In the genomic region with DNA sequence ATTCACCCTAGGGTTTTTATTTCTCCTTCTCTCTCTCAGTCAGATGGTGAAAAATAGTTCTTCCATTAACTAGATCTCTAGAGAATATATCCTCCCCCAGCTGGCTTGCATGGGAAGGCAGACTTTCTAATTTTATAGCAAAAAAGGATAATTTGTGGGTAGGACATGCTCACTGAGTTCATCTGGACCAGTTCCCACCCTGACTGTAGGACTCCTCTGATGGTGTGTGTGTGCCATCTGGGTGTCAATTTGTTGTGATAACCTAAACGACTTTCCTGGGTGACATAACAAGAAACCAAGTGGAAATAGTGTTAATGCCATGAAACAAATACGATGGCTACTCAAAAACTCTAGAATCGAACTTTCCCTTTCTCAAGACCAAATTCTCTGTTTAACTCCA, we compare ENCODE assay signal across 15 cellular contexts. TPM values are rescaled to one million over a fixed set of nuclear protein-coding genes. Genes with fewer than 3 reads are reported as not detected.
A peak's percentile ranks its signal among the peaks of the same experiment; 100 is the strongest.
DNase-seq lines count a peak whose midpoint lies in the region; ATAC-seq and TF ChIP-seq lines count a peak whose summit lies in the region.
"Had no signal": no experiment of that assay in that cellular context is flagged by ENCODE, and none has a peak within 500 bp of the region (broad histone marks: within the 10 kb centered on the region; RNA-seq: fewer than 3 reads in every experiment).

No MANE protein-coding gene starts in this region.

- H3K4me3 Mint-ChIP-seq in glutamatergic neuron (ENCODE audit: unreplicated experiment) = peak overlapping the region; percentile 8
- H3K4me3 Mint-ChIP-seq: CD8-positive, alpha-beta memory T cell; IgD-negative memory B cell had no signal

- H3K36me3 Mint-ChIP-seq in glutamatergic neuron (ENCODE audit: unreplicated experiment) = no peaks in the 10 kb centered on the region
- H3K36me3 Mint-ChIP-seq: CD8-positive, alpha-beta memory T cell; IgD-negative memory B cell had no signal

- H3K9me3 Mint-ChIP-seq in glutamatergic neuron (ENCODE audit: unreplicated experiment) = peaks cover 1% of the 10 kb centered on the region

- ATAC-seq in GM21360 (IDR thresholded peaks at IDR 0.05; ENCODE audit: unreplicated experiment) (no peak), HG02981 (IDR thresholded peaks at IDR 0.05; ENCODE audit: unreplicated experiment) (no peak)
- ATAC-seq: GM12878 had no signal

- no peaks in the 10 kb centered on the region for H3K27me3 Mint-ChIP-seq in glutamatergic neuron (ENCODE audit: unreplicated experiment)
- H3K27me3 Mint-ChIP-seq: IgD-negative memory B cell had no signal

- DNase-seq in G401 (ENCODE audit: low spot score) (peak; percentile 58), NCI-H2171 treated with DMSO at 0.1 percent for 48 hours (lab: John Stamatoyannopoulos, UW) (peak; percentile 50), glutamatergic neuron (no peak), DMS 273 (lab: John Stamatoyannopoulos, UW; ENCODE audit: unreplicated experiment) (no peak), DMS79 treated with DMSO at 0.1 percent for 48 hours (lab: John Stamatoyannopoulos, UW) (no peak)
- DNase-seq: BE2C; Caco-2; CD8-positive, alpha-beta memory T cell; DMS53; GM23248; H7 had no signal

- H3K27ac Mint-ChIP-seq in glutamatergic neuron (ENCODE audit: unreplicated experiment) = peak overlapping the region; percentile 18
- H3K27ac Mint-ChIP-seq: CD8-positive, alpha-beta memory T cell; IgD-negative memory B cell had no signal

- in situ Hi-C loops in G401 (cut with HindIII; ENCODE audit: low sequenced_read_pairs) = no loop called here

- TF ChIP-seq CTCF in glutamatergic neuron (IDR thresholded peaks at IDR 0.05; ENCODE audit: partially characterized antibody, unreplicated experiment) = no peak

- peaks cover 5% of the 10 kb centered on the region for H3K4me1 Mint-ChIP-seq in glutamatergic neuron (ENCODE audit: low read depth, unreplicated experiment)
- H3K4me1 Mint-ChIP-seq: CD8-positive, alpha-beta memory T cell; IgD-negative memory B cell had no signal

RNA-seq across cellular contexts. Expression of a gene that starts 44.9 kb away (rescaled TPM):
- 3.0 TPM in 1 of 2 replicates, not detected in the other for total RNA-seq in G401 (2014; rRNA removed; shearing (Covaris generic))
- 13.0 TPM for total RNA-seq in glutamatergic neuron (ENCODE audit: unreplicated experiment)

Comparison
In these comparisons a context has a peak if more than half of its experiments do, and no peak if none do; other contexts are left out.
1. DNase-seq: peak in G401 (single experiment) and NCI-H2171 treated with DMSO at 0.1 percent for 48 hours (single experiment); none in glutamatergic neuron (single experiment), DMS 273 (single experiment) and DMS79 treated with DMSO at 0.1 percent for 48 hours (single experiment).